ENCODE assay signal across 8 cellular contexts in genomic region chr4:1346781-1347409, GRCh38. TPM values are rescaled to one million over a fixed set of nuclear protein-coding genes. Genes with fewer than 3 reads are reported as not detected.
A peak's percentile ranks its signal among the peaks of the same experiment; 100 is the strongest.
DNase-seq lines count a peak whose midpoint lies in the region; ATAC-seq and TF ChIP-seq lines count a peak whose summit lies in the region.

UVSSA (plus strand) TSS chr4:1347208; CDS start chr4:1348092, 884 bp downstream.

- H3K4me3 ChIP-seq in LNCaP clone FGC (ENCODE audit: low read depth, low read length) (peak within 1 kb of the TSS; percentile 75), fibroblast of mammary gland (ENCODE audit: control insufficient read depth, low read depth, low read length) (peak within 1 kb of the TSS; percentile 65)

- peak within 1 kb of the TSS; percentile 88 for H3K4me3 Mint-ChIP-seq in activated T-helper 17 cell treated with anti-CD3 and anti-CD28 coated beads, Interleukin-2, amount 50 U/mL, for 72 hours
- H3K4me3 Mint-ChIP-seq in naive thymus-derived CD8-positive, alpha-beta T cell, result peak within 1 kb of the TSS; percentile 83 to 98 (median 94)

- ATAC-seq in activated T-helper 17 cell treated with anti-CD3 and anti-CD28 coated beads, Interleukin-2, amount 50 U/mL, for 72 hours (replicated peaks), result peak; percentile 96
- ATAC-seq in naive thymus-derived CD8-positive, alpha-beta T cell, result peak; percentile 89 to 93

- peak within 1 kb of the TSS; percentile 90 for H3K27ac Mint-ChIP-seq in activated T-helper 17 cell treated with anti-CD3 and anti-CD28 coated beads, Interleukin-2, amount 50 U/mL, for 72 hours
- peak within 1 kb of the TSS; percentile 84 to 99 (median 96) for H3K27ac Mint-ChIP-seq in naive thymus-derived CD8-positive, alpha-beta T cell

- POLR2A ChIA-PET in RWPE1 (lab: Yijun Ruan, JAX; ENCODE audit: low non-redundant PET), result interaction anchor here (0.7 to 1.9 kb wide), 2 partner anchors 96 to 98 kb away, joined by 3 to 7 read pairs; partner anchors contain the start of gene CTBP1
- POLR2A ChIA-PET in naive thymus-derived CD8-positive, alpha-beta T cell (lab: Charles Lee), result interaction anchor here (0.7 to 3.8 kb wide), 22 partner anchors 9 to 374 kb away, joined by 3 to 106 read pairs (median 4); partner anchors contain the start of genes CTBP1, MAEA, TACC3 and TMEM129

- TF ChIP-seq CTCF in LNCaP clone FGC (IDR thresholded peaks at IDR 0.05; ENCODE audit: control insufficient read depth, extremely low read depth, insufficient read depth), result no peak
- no peak for TF ChIP-seq CTCF in RWPE1 (conservative IDR thresholded peaks at IDR 0.05; ENCODE audit: low read depth)
- no peak for TF ChIP-seq CTCF in fibroblast of mammary gland (conservative IDR thresholded peaks at IDR 0.05; ENCODE audit: control insufficient read depth, insufficient read depth, low read depth, low read length)

- DNase-seq in Daoy (ENCODE audit: low read depth), result peak; percentile 100
- peak; percentile 99 for DNase-seq in GOT3 (lab: John Stamatoyannopoulos, UW)
- DNase-seq in LNCaP clone FGC (ENCODE audit: low read depth), result peak; percentile 98
- peak; percentile 98 for DNase-seq in RWPE1 (ENCODE audit: low spot score)
- DNase-seq in fibroblast of mammary gland (ENCODE audit: low read depth), result peak; percentile 99
- DNase-seq in naive thymus-derived CD8-positive, alpha-beta T cell, result peak; percentile 98 to 100 (median 100)
- DNase-seq in stimulated activated naive CD4-positive, alpha-beta T cell (lab: John Stamatoyannopoulos, UW), result peak; percentile 99 to 100 (median 100)

- CTCF ChIA-PET in RWPE1 (lab: Yijun Ruan, JAX), result no interaction called here

- H3K27me3 Mint-ChIP-seq in activated T-helper 17 cell treated with anti-CD3 and anti-CD28 coated beads, Interleukin-2, amount 50 U/mL, for 72 hours, result no peaks in the 10 kb centered on the region
- no peaks in the 10 kb centered on the region for H3K27me3 Mint-ChIP-seq in naive thymus-derived CD8-positive, alpha-beta T cell

- peaks cover 25% of the 10 kb centered on the region for H3K4me1 Mint-ChIP-seq in activated T-helper 17 cell treated with anti-CD3 and anti-CD28 coated beads, Interleukin-2, amount 50 U/mL, for 72 hours
- peaks cover 17 to 48% (median 39%) of the 10 kb centered on the region in 4 donors for H3K4me1 Mint-ChIP-seq in naive thymus-derived CD8-positive, alpha-beta T cell

- H3K36me3 Mint-ChIP-seq in activated T-helper 17 cell treated with anti-CD3 and anti-CD28 coated beads, Interleukin-2, amount 50 U/mL, for 72 hours (ENCODE audit: low read depth), result no peaks in the 10 kb centered on the region
- H3K36me3 Mint-ChIP-seq in naive thymus-derived CD8-positive, alpha-beta T cell, result peaks cover 0 to 4% (median 0%) of the 10 kb centered on the region in 3 donors

- peak within 1 kb of the TSS; percentile 97 for H3K27ac ChIP-seq in RWPE1

- H3K9me3 Mint-ChIP-seq in activated T-helper 17 cell treated with anti-CD3 and anti-CD28 coated beads, Interleukin-2, amount 50 U/mL, for 72 hours, result no peaks in the 10 kb centered on the region
- no peaks in the 10 kb centered on the region for H3K9me3 Mint-ChIP-seq in naive thymus-derived CD8-positive, alpha-beta T cell

RNA-seq across cellular contexts. Expression of gene UVSSA, which starts in this region (rescaled TPM):
- total RNA-seq in Daoy (2014; rRNA removed; shearing (Covaris generic)), result 3.2 and 4.9 TPM in 2 replicates
- total RNA-seq in activated T-helper 17 cell treated with anti-CD3 and anti-CD28 coated beads, Interleukin-2, amount 50 U/mL, for 72 hours, result 10 to 100 TPM; 15.8 to 22.3 TPM
- 10 to 100 TPM; 39.4 to 39.5 TPM for total RNA-seq in naive thymus-derived CD8-positive, alpha-beta T cell
- polyA plus RNA-seq in naive thymus-derived CD8-positive, alpha-beta T cell, result 1 to 10 TPM; 1.9 to 6.2 (median 2.4) TPM

Comparison
In these comparisons a context has a peak if more than half of its experiments do, and no peak if none do; other contexts are left out.
1. Peak in every context shown above with its lines: DNase-seq, ATAC-seq, H3K4me3 ChIP-seq and H3K27ac ChIP-seq.